In genomic region chr21:34483427-34483826, GRCh38 we compare ENCODE assay signal across 15 cellular contexts. TPM values are rescaled to one million over a fixed set of nuclear protein-coding genes. Genes with fewer than 3 reads are reported as not detected.
DNase-seq lines count a peak whose midpoint lies in the region; ATAC-seq, FAIRE-seq and TF ChIP-seq lines count a peak whose summit lies in the region.
"Not testable (repeated sequence)": the region's sequence is repeated elsewhere in the genome, so short reads cannot be mapped to it uniquely, and the experiment has no call there.
"Had no signal": no experiment of that assay in that cellular context is flagged by ENCODE, and none has a peak within 500 bp of the region (broad histone marks: within the 10 kb centered on the region; RNA-seq: fewer than 3 reads in every experiment).

No MANE protein-coding gene starts in this region.

- H3K9me2 ChIP-seq in HCT116 (ENCODE audit: insufficient read depth): not testable (repeated sequence)

- not testable (repeated sequence) for H3K36me3 ChIP-seq in HCT116 (ENCODE audit: control insufficient read depth in 1 of 2, insufficient read depth in 2 of 2, low read length in 2 of 2); RWPE2 (ENCODE audit: low read depth); heart left ventricle; keratinocyte (ENCODE audit: control insufficient read depth in 2 of 2, extremely low read depth in 1 of 2, insufficient read depth in 2 of 2, low read length in 2 of 2); pancreas

- TF ChIP-seq CTCF in HCT116 (IDR thresholded peaks at IDR 0.05 in 2 of 3, conservative IDR thresholded peaks at IDR 0.05 in 1 of 3; ENCODE audit: borderline replicate concordance in 1 of 3, insufficient read depth in 1 of 3, low read depth in 2 of 3, low read length in 2 of 3); RWPE2 (IDR thresholded peaks at IDR 0.05; ENCODE audit: poor library complexity, severe bottlenecking); heart left ventricle (IDR thresholded peaks at IDR 0.05); keratinocyte (optimal IDR thresholded peaks at IDR 0.05 in 1 of 3, IDR thresholded peaks at IDR 0.05 in 1 of 3, conservative IDR thresholded peaks at IDR 0.05 in 1 of 3; ENCODE audit: extremely low read depth in 1 of 3, insufficient read depth in 2 of 3, low read length in 3 of 3); pancreas (IDR thresholded peaks at IDR 0.05): not testable (repeated sequence)

- not testable (repeated sequence) for H4K20me1 ChIP-seq in HCT116 (ENCODE audit: insufficient read depth); keratinocyte (ENCODE audit: control insufficient read depth, extremely low read depth, insufficient read depth, low read length)

- no CpG with 5 or more reads among the region's 3 CpGs for WGBS in heart left ventricle, 4 donors
- no CpG with 5 or more reads among the region's 3 CpGs for WGBS in pancreas, 2 donors

- H3K27ac ChIP-seq in HCT116 (ENCODE audit: low read depth, low read length); RWPE2 (ENCODE audit: poor library complexity, severe bottlenecking); heart left ventricle; keratinocyte (ENCODE audit: control insufficient read depth, insufficient read depth, low read length); pancreas: not testable (repeated sequence)

- intact Hi-C loops in HCT116 (cut with micrococcal nuclease); heart left ventricle (cut with DNase I); pancreas (cut with DNase I): not testable (repeated sequence)

- RAD21 ChIA-PET in HCT116 (lab: Charles Lee; ENCODE audit: low non-redundant PET in 1 of 2, low total read pairs in 2 of 2, uncharacterized antibody in 2 of 2, unreplicated experiment in 2 of 2): not testable (repeated sequence)

- H3K9ac ChIP-seq in HCT116 (ENCODE audit: low read length); keratinocyte (ENCODE audit: control insufficient read depth, extremely low read depth, insufficient read depth, low read length): not testable (repeated sequence)

- dilution Hi-C loops in keratinocyte (cut with MboI; ENCODE audit: extremely low pct_ligation_motif_present, low sequenced_read_pairs): not testable (repeated sequence)

- POLR2A ChIA-PET in HCT116 (lab: Charles Lee): not testable (repeated sequence)

- DNase-seq in HCT116 (ENCODE audit: low read depth, low spot score); RWPE2 (ENCODE audit: low spot score); heart left ventricle; keratinocyte (ENCODE audit: low read depth, low spot score); pancreas: not testable (repeated sequence)

- ATAC-seq in HCT116 (peak; percentile 76), RWPE2 (ENCODE audit: low read depth) (peak; percentile 62; the same call in 1 of the 3 replicates), esophagus mucosa (peak; percentile 52), heart left ventricle (peak in 3 of 4 donors; percentile 42 to 67 (median 46)), pancreas (peak; percentile 77 to 92 (median 83))

- CTCF ChIA-PET in HCT116 (lab: Charles Lee): not testable (repeated sequence)

- peak; percentile 41 for FAIRE-seq in keratinocyte (lab: Jason Lieb, UNC)
- FAIRE-seq in pancreas (lab: Jason Lieb, UNC): not testable (repeated sequence)

- TF ChIP-seq POLR2A in HCT116 (IDR thresholded peaks at IDR 0.05; ENCODE audit: borderline replicate concordance, extremely low read depth, insufficient read depth, insufficient read length); heart left ventricle (IDR thresholded peaks at IDR 0.05): not testable (repeated sequence)

- not testable (repeated sequence) for H3K4me2 ChIP-seq in HCT116 (ENCODE audit: low read length); keratinocyte (ENCODE audit: control insufficient read depth, extremely low read depth, insufficient read depth, low read depth, low read length)

- not testable (repeated sequence) for H3K9me1 ChIP-seq in keratinocyte (ENCODE audit: control insufficient read depth, extremely low read depth, insufficient read depth, low read length)

- H2AFZ ChIP-seq in HCT116 (ENCODE audit: low read depth, low read length, poor library complexity, severe bottlenecking); keratinocyte (ENCODE audit: control insufficient read depth, low read length): not testable (repeated sequence)

- H3K4me3 ChIP-seq in HCT116 (replicated peaks in 1 of 2; ENCODE audit: low read depth in 1 of 2, low read length in 2 of 2); RWPE2 (ENCODE audit: severe bottlenecking); heart left ventricle; keratinocyte (ENCODE audit: control insufficient read depth in 2 of 3, extremely low read depth in 1 of 3, insufficient read depth in 2 of 3, low read depth in 1 of 3, low read length in 3 of 3); pancreas: not testable (repeated sequence)

- not testable (repeated sequence) for H3K9me3 ChIP-seq in HCT116 (ENCODE audit: control insufficient read depth in 1 of 2, insufficient read depth in 1 of 2, low read depth in 1 of 2, low read length in 2 of 2); RWPE2 (ENCODE audit: severe bottlenecking); heart left ventricle; keratinocyte (ENCODE audit: control insufficient read depth, low read depth, low read length); pancreas

- not testable (repeated sequence) for BruUV-seq in HCT116 (replicated peaks; lab: Mats Ljungman, UMichigan)

- H3K27me3 ChIP-seq in HCT116 (ENCODE audit: insufficient read depth, low read length); RWPE2 (ENCODE audit: insufficient read depth, poor library complexity, severe bottlenecking); heart left ventricle; keratinocyte (ENCODE audit: control insufficient read depth, extremely low read depth, insufficient read depth, low read length); pancreas: not testable (repeated sequence)

- not testable (repeated sequence) for TF ChIP-seq RAD21 in HCT116 (IDR thresholded peaks at IDR 0.05; ENCODE audit: low read depth)

- H3K4me1 ChIP-seq in HCT116 (ENCODE audit: control insufficient read depth in 1 of 2, insufficient read depth in 2 of 2, low read length in 2 of 2); RWPE2 (ENCODE audit: insufficient read depth, poor library complexity, severe bottlenecking); heart left ventricle; keratinocyte (ENCODE audit: control insufficient read depth, extremely low read depth, insufficient read depth, low read length); pancreas: not testable (repeated sequence)

- not testable (repeated sequence) for H3K79me2 ChIP-seq in HCT116 (ENCODE audit: insufficient read depth, low read length); keratinocyte (ENCODE audit: control insufficient read depth, insufficient read depth, low read length)

RNA-seq across cellular contexts. Expression of gene KCNE1, which starts 28.6 kb away (rescaled TPM):
- total RNA-seq in HCT116 (2021; ENCODE audit: unreplicated experiment): not detected
- 0.09 and 0.10 TPM in 2 replicates for polyA plus RNA-seq in HCT116 (2012)
- 0.28 TPM for total RNA-seq in esophagus mucosa
- 10 to 100 TPM in 2 of 9 donors, 1 to 10 TPM in 6, under 1 TPM in 1; 0.71 to 11.1 (median 5.6) TPM for total RNA-seq in heart left ventricle
- polyA plus RNA-seq in heart left ventricle: 1 to 10 TPM; 1.7 to 4.3 TPM
- 0.03 to 0.08 TPM (median 0.04 TPM) in 3 replicates for polyA plus RNA-seq in keratinocyte
- polyA plus RNA-seq in keratinocyte (2011; ENCODE audit: low read depth): 0.12 TPM
- 0.10 TPM in 1 of 2 replicates, not detected in the other for polyA plus RNA-seq in keratinocyte (2011; cell fraction: cytosol; rRNA removed)
- 0.17 and 0.36 TPM in 2 replicates for polyA plus RNA-seq in keratinocyte (2011; cell fraction: nucleus; rRNA removed)
- polyA plus RNA-seq in keratinocyte (2012; ENCODE audit: low replicate concordance): 0.09 and 0.20 TPM in 2 replicates
- 0.42 TPM in 1 of 3 replicates, not detected in the others for polyA minus RNA-seq in keratinocyte
- polyA minus RNA-seq in keratinocyte (2011; cell fraction: cytosol; rRNA and poly(A)+ RNA removed): not detected
- 0.53 TPM in 1 of 2 replicates, not detected in the other for polyA minus RNA-seq in keratinocyte (2011; cell fraction: nucleus; rRNA and poly(A)+ RNA removed)
- under 1 TPM; 0.20 to 0.75 (median 0.31) TPM for total RNA-seq in pancreas
- polyA plus RNA-seq in pancreas: under 1 TPM; 0.05 to 0.30 TPM
- total RNA-seq: CD4-positive, alpha-beta T cell; H4 had no signal
- polyA plus RNA-seq: CD8-positive, alpha-beta memory T cell; GM23338 had no signal

RNA-seq across cellular contexts. Expression of gene SMIM34, which starts 59.7 kb away (rescaled TPM):
- total RNA-seq in HCT116 (2021; ENCODE audit: unreplicated experiment): not detected
- polyA plus RNA-seq in HCT116 (2012): 0.14 TPM in 1 of 2 replicates, not detected in the other
- total RNA-seq in esophagus mucosa: not detected
- under 1 TPM in 2 of 9 donors, not detected in 7; 0.25 to 0.69 TPM for total RNA-seq in heart left ventricle
- not detected for polyA plus RNA-seq in heart left ventricle
- polyA plus RNA-seq in keratinocyte: not detected in 3 replicates
- polyA plus RNA-seq in keratinocyte (2011; ENCODE audit: low read depth): 0.56 TPM
- polyA plus RNA-seq in keratinocyte (2011; cell fraction: cytosol; rRNA removed): not detected in 2 replicates
- polyA plus RNA-seq in keratinocyte (2011; cell fraction: nucleus; rRNA removed): not detected in 2 replicates
- 0.80 TPM in 1 of 2 replicates, not detected in the other for polyA plus RNA-seq in keratinocyte (2012; ENCODE audit: low replicate concordance)
- polyA minus RNA-seq in keratinocyte: not detected in 3 replicates
- not detected for polyA minus RNA-seq in keratinocyte (2011; cell fraction: cytosol; rRNA and poly(A)+ RNA removed)
- not detected in 2 replicates for polyA minus RNA-seq in keratinocyte (2011; cell fraction: nucleus; rRNA and poly(A)+ RNA removed)
- not detected for total RNA-seq in pancreas
- not detected for polyA plus RNA-seq in pancreas
- total RNA-seq: CD4-positive, alpha-beta T cell; CD8-positive, alpha-beta memory T cell; GM12878; GM23338; H4; H9; HFFc6 had no signal
- polyA plus RNA-seq: A549; CD14-positive monocyte; CD8-positive, alpha-beta memory T cell; GM12878; GM23338 had no signal
